In the genomic region with DNA sequence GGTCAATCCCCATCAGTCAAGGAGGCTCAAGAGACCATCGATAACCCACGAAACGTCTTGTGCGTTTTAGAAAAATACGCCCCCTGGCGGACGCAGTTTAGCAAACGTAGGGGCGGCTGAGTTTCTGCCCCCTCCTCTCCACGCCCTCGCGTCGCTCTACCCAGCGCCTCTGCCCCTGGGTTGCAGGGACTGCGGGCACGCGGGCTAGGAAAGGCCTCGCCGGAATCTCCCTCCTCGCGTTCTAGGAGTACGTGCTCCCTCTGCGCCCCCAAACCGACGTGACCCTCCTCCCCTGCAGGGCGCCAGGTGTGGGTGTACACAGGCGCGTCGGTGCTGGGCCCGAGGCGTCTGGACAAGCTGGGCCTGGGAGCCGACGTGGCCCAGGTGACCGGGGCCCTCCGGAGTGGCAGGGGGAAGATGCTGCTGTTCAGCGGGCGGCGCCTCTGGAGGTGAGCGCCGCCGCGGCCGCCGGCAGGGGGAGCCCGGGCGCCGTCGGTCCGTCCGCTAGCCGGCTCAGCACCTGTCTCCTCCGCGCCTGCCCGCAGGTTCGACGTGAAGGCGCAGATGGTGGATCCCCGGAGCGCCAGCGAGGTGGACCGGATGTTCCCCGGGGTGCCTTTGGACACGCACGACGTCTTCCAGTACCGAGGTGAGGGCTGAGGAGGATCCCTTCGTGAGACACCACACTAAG, we compare ENCODE assay signal across 1 cellular context.
TF ChIP-seq lines count a peak whose summit lies in the region.

No MANE protein-coding gene starts in this region.

TF ChIP-seq in K562, 482 proteins besides CTCF, POLR2A, EP300 and RAD21 (continued from another document and continues in another):
- TF ChIP-seq ZNF24 (IDR thresholded peaks at IDR 0.05) = 0 out of 2 replicates have a peak, but pooled peaks have one; percentile 34
- no peak for TF ChIP-seq EP400 (IDR thresholded peaks at IDR 0.05)
- no peak for TF ChIP-seq MYNN (IDR thresholded peaks at IDR 0.05)
- TF ChIP-seq MYNN (CRISPR knock-in tag; IDR thresholded peaks at IDR 0.05) = no peak
- TF ChIP-seq HBP1 (CRISPR knock-in tag; IDR thresholded peaks at IDR 0.05) = no peak
- TF ChIP-seq SOX6 (IDR thresholded peaks at IDR 0.05) = 0 out of 2 replicates have a peak, but pooled peaks have one; percentile 28
- no peak for TF ChIP-seq ILF3 (IDR thresholded peaks at IDR 0.05; ENCODE audit: borderline replicate concordance)
- peak; percentile 45 for TF ChIP-seq SMC3 (conservative IDR thresholded peaks at IDR 0.05; ENCODE audit: insufficient read depth, low read depth, low read length)
- TF ChIP-seq NFRKB (IDR thresholded peaks at IDR 0.05; ENCODE audit: low read depth) = no peak
- no peak for TF ChIP-seq POLR3A (IDR thresholded peaks at IDR 0.05; ENCODE audit: borderline replicate concordance, extremely low read depth, insufficient read depth, insufficient read length)
- TF ChIP-seq, protein P1, sequence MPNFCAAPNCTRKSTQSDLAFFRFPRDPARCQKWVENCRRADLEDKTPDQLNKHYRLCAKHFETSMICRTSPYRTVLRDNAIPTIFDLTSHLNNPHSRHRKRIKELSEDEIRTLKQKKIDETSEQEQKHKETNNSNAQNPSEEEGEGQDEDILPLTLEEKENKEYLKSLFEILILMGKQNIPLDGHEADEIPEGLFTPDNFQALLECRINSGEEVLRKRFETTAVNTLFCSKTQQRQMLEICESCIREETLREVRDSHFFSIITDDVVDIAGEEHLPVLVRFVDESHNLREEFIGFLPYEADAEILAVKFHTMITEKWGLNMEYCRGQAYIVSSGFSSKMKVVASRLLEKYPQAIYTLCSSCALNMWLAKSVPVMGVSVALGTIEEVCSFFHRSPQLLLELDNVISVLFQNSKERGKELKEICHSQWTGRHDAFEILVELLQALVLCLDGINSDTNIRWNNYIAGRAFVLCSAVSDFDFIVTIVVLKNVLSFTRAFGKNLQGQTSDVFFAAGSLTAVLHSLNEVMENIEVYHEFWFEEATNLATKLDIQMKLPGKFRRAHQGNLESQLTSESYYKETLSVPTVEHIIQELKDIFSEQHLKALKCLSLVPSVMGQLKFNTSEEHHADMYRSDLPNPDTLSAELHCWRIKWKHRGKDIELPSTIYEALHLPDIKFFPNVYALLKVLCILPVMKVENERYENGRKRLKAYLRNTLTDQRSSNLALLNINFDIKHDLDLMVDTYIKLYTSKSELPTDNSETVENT (CRISPR knock-in tag; IDR thresholded peaks at IDR 0.05) = no peak
- 0 out of 2 replicates have a peak, but pooled peaks have one; percentile 34 for TF ChIP-seq GABPA (tag; conservative IDR thresholded peaks at IDR 0.05; ENCODE audit: low read depth)
- TF ChIP-seq ID3 (CRISPR knock-in tag; IDR thresholded peaks at IDR 0.05) = no peak
- 0 out of 2 replicates have a peak, but pooled peaks have one; percentile 39 for TF ChIP-seq ID3 (tag; IDR thresholded peaks at IDR 0.05)
- TF ChIP-seq, protein P2, sequence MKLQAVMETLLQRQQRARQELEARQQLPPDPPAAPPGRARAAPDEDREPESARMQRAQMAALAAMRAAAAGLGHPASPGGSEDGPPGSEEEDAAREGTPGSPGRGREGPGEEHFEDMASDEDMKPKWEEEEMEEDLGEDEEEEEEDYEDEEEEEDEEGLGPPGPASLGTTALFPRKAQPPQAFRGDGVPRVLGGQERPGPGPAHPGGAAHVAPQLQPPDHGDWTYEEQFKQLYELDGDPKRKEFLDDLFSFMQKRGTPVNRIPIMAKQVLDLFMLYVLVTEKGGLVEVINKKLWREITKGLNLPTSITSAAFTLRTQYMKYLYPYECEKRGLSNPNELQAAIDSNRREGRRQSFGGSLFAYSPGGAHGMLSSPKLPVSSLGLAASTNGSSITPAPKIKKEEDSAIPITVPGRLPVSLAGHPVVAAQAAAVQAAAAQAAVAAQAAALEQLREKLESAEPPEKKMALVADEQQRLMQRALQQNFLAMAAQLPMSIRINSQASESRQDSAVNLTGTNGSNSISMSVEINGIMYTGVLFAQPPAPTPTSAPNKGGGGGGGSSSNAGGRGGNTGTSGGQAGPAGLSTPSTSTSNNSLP (IDR thresholded peaks at IDR 0.05; ENCODE audit: borderline replicate concordance, low read depth, low read length) = no peak
- no peak for TF ChIP-seq CREB1 (IDR thresholded peaks at IDR 0.05)
- TF ChIP-seq CREB1 (CRISPR knock-in tag; IDR thresholded peaks at IDR 0.05) = 0 out of 2 replicates have a peak, but pooled peaks have one; percentile 34
- TF ChIP-seq SMAD4 (CRISPR knock-in tag; conservative IDR thresholded peaks at IDR 0.05) = peak; percentile 53
- no peak; the same call in 1 of the 2 replicates for TF ChIP-seq SMARCC2 (IDR thresholded peaks at IDR 0.05; ENCODE audit: low read depth)
- no peak for TF ChIP-seq FOXA1 (IDR thresholded peaks at IDR 0.05; ENCODE audit: borderline replicate concordance)
- 0 out of 2 replicates have a peak, but pooled peaks have one; percentile 34 for TF ChIP-seq KLF16 (IDR thresholded peaks at IDR 0.05)
- peak; percentile 18; the same call in 1 of the 2 replicates for TF ChIP-seq NBN (IDR thresholded peaks at IDR 0.05; ENCODE audit: low read depth)
- 0 out of 2 replicates have a peak, but pooled peaks have one; percentile 43 for TF ChIP-seq HNRNPL (IDR thresholded peaks at IDR 0.05; ENCODE audit: low read depth, low read length)
- peak; percentile 21 for TF ChIP-seq PRDM10 (IDR thresholded peaks at IDR 0.05; ENCODE audit: partially characterized antibody)
- no peak for TF ChIP-seq ZNF436 (CRISPR knock-in tag; IDR thresholded peaks at IDR 0.05)
- TF ChIP-seq ATF7 (IDR thresholded peaks at IDR 0.05) = peak; percentile 22; the same call in 1 of the 2 replicates
- no peak for TF ChIP-seq E2F3 (CRISPR knock-in tag; IDR thresholded peaks at IDR 0.05)
- TF ChIP-seq CXXC5 (CRISPR knock-in tag; IDR thresholded peaks at IDR 0.05) = peak; percentile 51
- no peak for TF ChIP-seq KLF13 (tag; IDR thresholded peaks at IDR 0.05; ENCODE audit: borderline replicate concordance, low read depth)
- no peak for TF ChIP-seq GATAD2B (IDR thresholded peaks at IDR 0.05; ENCODE audit: borderline replicate concordance)
- TF ChIP-seq ZNF316 (IDR thresholded peaks at IDR 0.05) = no peak
- TF ChIP-seq, protein P3, sequence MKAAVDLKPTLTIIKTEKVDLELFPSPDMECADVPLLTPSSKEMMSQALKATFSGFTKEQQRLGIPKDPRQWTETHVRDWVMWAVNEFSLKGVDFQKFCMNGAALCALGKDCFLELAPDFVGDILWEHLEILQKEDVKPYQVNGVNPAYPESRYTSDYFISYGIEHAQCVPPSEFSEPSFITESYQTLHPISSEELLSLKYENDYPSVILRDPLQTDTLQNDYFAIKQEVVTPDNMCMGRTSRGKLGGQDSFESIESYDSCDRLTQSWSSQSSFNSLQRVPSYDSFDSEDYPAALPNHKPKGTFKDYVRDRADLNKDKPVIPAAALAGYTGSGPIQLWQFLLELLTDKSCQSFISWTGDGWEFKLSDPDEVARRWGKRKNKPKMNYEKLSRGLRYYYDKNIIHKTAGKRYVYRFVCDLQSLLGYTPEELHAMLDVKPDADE (conservative IDR thresholded peaks at IDR 0.05; ENCODE audit: control insufficient read depth, low read depth, low read length) = peak; percentile 26; the same call in 1 of the 2 replicates
- no peak for TF ChIP-seq PHF20 (IDR thresholded peaks at IDR 0.05; ENCODE audit: partially characterized antibody)
- no peak for TF ChIP-seq SPI1 (IDR thresholded peaks at IDR 0.05; ENCODE audit: borderline replicate concordance, low read depth, low read length)
- no peak for TF ChIP-seq KAT7 (CRISPR knock-in tag; IDR thresholded peaks at IDR 0.05; ENCODE audit: borderline replicate concordance)
- TF ChIP-seq TBL1XR1 (IDR thresholded peaks at IDR 0.05; ENCODE audit: low read length in 2 of 2) = no peak
- no peak for TF ChIP-seq MAFK (IDR thresholded peaks at IDR 0.05; ENCODE audit: low read length)
- TF ChIP-seq, protein P4, sequence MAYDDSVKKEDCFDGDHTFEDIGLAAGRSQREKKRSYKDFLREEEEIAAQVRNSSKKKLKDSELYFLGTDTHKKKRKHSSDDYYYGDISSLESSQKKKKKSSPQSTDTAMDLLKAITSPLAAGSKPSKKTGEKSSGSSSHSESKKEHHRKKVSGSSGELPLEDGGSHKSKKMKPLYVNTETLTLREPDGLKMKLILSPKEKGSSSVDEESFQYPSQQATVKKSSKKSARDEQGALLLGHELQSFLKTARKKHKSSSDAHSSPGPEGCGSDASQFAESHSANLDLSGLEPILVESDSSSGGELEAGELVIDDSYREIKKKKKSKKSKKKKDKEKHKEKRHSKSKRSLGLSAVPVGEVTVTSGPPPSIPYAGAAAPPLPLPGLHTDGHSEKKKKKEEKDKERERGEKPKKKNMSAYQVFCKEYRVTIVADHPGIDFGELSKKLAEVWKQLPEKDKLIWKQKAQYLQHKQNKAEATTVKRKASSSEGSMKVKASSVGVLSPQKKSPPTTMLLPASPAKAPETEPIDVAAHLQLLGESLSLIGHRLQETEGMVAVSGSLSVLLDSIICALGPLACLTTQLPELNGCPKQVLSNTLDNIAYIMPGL (CRISPR knock-in tag; IDR thresholded peaks at IDR 0.05) = no peak
- TF ChIP-seq ELK3 (CRISPR knock-in tag; IDR thresholded peaks at IDR 0.05) = no peak
- no peak for TF ChIP-seq FOXP1 (CRISPR knock-in tag; IDR thresholded peaks at IDR 0.05)
- no peak for TF ChIP-seq TEAD4 (IDR thresholded peaks at IDR 0.05; ENCODE audit: low read length)
- TF ChIP-seq TEAD4 (CRISPR knock-in tag; IDR thresholded peaks at IDR 0.05; ENCODE audit: borderline replicate concordance) = no peak
- TF ChIP-seq SRSF3 (IDR thresholded peaks at IDR 0.05; ENCODE audit: insufficient read depth, low read length) = no peak
- TF ChIP-seq ZNF589 (CRISPR knock-in tag; IDR thresholded peaks at IDR 0.05; ENCODE audit: low read depth) = no peak
- TF ChIP-seq YY1 (IDR thresholded peaks at IDR 0.05; ENCODE audit: borderline replicate concordance in 1 of 3, control insufficient read depth in 1 of 3, extremely low read depth in 1 of 3, insufficient read depth in 3 of 3, insufficient read length in 1 of 3, insufficient replicate concordance in 2 of 3, low read depth in 1 of 3, low read length in 2 of 3) = peak in 1 of 3 experiments; percentile 24
- TF ChIP-seq LARP7 (IDR thresholded peaks at IDR 0.05) = no peak
- no peak for TF ChIP-seq ZNF699 (CRISPR knock-in tag; IDR thresholded peaks at IDR 0.05; ENCODE audit: insufficient replicate concordance)
- no peak for TF ChIP-seq ELF4 (CRISPR knock-in tag; IDR thresholded peaks at IDR 0.05)
- no peak for TF ChIP-seq ZNF785 (CRISPR knock-in tag; IDR thresholded peaks at IDR 0.05)
- no peak for TF ChIP-seq ARNT (IDR thresholded peaks at IDR 0.05)
- TF ChIP-seq CREBBP (IDR thresholded peaks at IDR 0.05; ENCODE audit: low read depth, low read length) = no peak
